ENCODE assay signal across 20 cellular contexts in the genomic region with DNA sequence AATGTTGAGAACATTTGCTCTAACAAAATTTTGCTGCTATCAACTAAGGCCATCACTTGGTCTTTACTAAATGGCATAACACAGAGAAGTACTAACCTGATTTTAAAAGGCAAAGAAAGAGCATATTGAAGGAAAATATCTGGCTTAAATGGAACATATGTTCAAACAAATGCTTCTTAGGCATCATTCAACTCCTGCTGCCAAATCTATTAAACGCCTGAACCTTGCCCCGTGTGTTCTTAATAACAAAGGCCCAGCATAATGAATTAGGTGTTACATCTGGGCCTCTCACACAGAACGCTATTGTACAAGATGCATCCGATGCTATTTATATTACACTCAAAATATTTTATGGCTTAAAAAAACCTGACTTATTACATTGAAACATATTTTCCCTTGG.
"Had no signal": no experiment of that assay in that cellular context is flagged by ENCODE, and none has a peak within 500 bp of the region (broad histone marks: within the 10 kb centered on the region; RNA-seq: fewer than 3 reads in every experiment).

No MANE protein-coding gene starts in this region.

- H3K27ac ChIP-seq: ascending aorta, cardiac muscle cell, colonic mucosa, gastroesophageal sphincter, sigmoid colon had no signal

- H3K4me1 Mint-ChIP-seq: activated naive CD8-positive, alpha-beta T cell treated with anti-CD3 and anti-CD28 coated beads, Interleukin-2, amount 10 ng/mL, durations not matched to agents 7 days and 5 days; nephron had no signal

- DNase-seq: activated CD4-positive, alpha-beta T cell treated with anti-CD3 and anti-CD28 coated beads, Interleukin-2, amount 50 U/mL, for 4 hours; activated CD4-positive, CD25-positive, alpha-beta regulatory T cell treated with anti-CD3 and anti-CD28 coated beads, Interleukin-2, amount 50 U/mL, for 72 hours; activated gamma-delta T cell treated with Interleukin-2 at 50 U/mL for 16 hours; activated naive CD8-positive, alpha-beta T cell treated with anti-CD3 and anti-CD28 coated beads, Interleukin-2, amount 10 ng/mL, durations not matched to agents 7 days and 5 days; activated T-cell treated with anti-CD3 and anti-CD28 coated beads, Interleukin-2, amount 50 U/mL, for 24 hours; colonic mucosa; effector CD8-positive, alpha-beta T cell; kidney; left ventricle myocardium superior; mesenchymal stem cell; sigmoid colon; stimulated activated CD4-positive, alpha-beta T cell treated with anti-CD3 and anti-CD28 coated beads, Interleukin-12 subunit alpha, Interleukin-12 subunit beta, amount 100 ng/mL, for 4 hours; stimulated activated naive CD4-positive, alpha-beta T cell; substantia nigra; trophoblast cell had no signal

- H3K4me3 ChIP-seq: ascending aorta, cardiac muscle cell, colonic mucosa, gastroesophageal sphincter, sigmoid colon had no signal

- H3K27me3 Mint-ChIP-seq: activated naive CD8-positive, alpha-beta T cell treated with anti-CD3 and anti-CD28 coated beads, Interleukin-2, amount 10 ng/mL, durations not matched to agents 7 days and 5 days; activated T-cell treated with anti-CD3 and anti-CD28 coated beads, Interleukin-2, amount 50 U/mL, for 24 hours had no signal

- H3K9me3 Mint-ChIP-seq: activated naive CD8-positive, alpha-beta T cell treated with anti-CD3 and anti-CD28 coated beads, Interleukin-2, amount 10 ng/mL, durations not matched to agents 7 days and 5 days; activated T-cell treated with anti-CD3 and anti-CD28 coated beads, Interleukin-2, amount 50 U/mL, for 24 hours; nephron; T-helper 2 cell treated with Interferon-gamma antibody and Interleukin-4, amounts not matched to agents 5 μg/mL and 100 μg/mL, for 36 hours had no signal

- ATAC-seq: gastroesophageal sphincter, left ventricle myocardium superior had no signal

- H3K4me3 Mint-ChIP-seq: activated naive CD8-positive, alpha-beta T cell treated with anti-CD3 and anti-CD28 coated beads, Interleukin-2, amount 10 ng/mL, durations not matched to agents 7 days and 5 days; activated T-cell treated with anti-CD3 and anti-CD28 coated beads, Interleukin-2, amount 50 U/mL, for 24 hours; nephron; T-helper 2 cell treated with Interferon-gamma antibody and Interleukin-4, amounts not matched to agents 5 μg/mL and 100 μg/mL, for 36 hours had no signal

- H3K36me3 ChIP-seq: colonic mucosa had no signal

- H3K27me3 ChIP-seq: ascending aorta, cardiac muscle cell, colonic mucosa, gastroesophageal sphincter, sigmoid colon had no signal

- H3K9me3 ChIP-seq: ascending aorta, colonic mucosa, gastroesophageal sphincter, sigmoid colon had no signal

- H3K27ac Mint-ChIP-seq: activated naive CD8-positive, alpha-beta T cell treated with anti-CD3 and anti-CD28 coated beads, Interleukin-2, amount 10 ng/mL, durations not matched to agents 7 days and 5 days; activated T-cell treated with anti-CD3 and anti-CD28 coated beads, Interleukin-2, amount 50 U/mL, for 24 hours; nephron; T-helper 2 cell treated with Interferon-gamma antibody and Interleukin-4, amounts not matched to agents 5 μg/mL and 100 μg/mL, for 36 hours had no signal

- FAIRE-seq: kidney had no signal

- H3K4me1 ChIP-seq: ascending aorta, colonic mucosa, sigmoid colon had no signal
